8 cellular contexts compared by ENCODE assay signal in genomic region chr17:83083368-83084201, GRCh38. TPM values are rescaled to one million over a fixed set of nuclear protein-coding genes. Genes with fewer than 3 reads are reported as not detected.
A peak's percentile ranks its signal among the peaks of the same experiment; 100 is the strongest.
DNase-seq lines count a peak whose midpoint lies in the region; ATAC-seq and TF ChIP-seq lines count a peak whose summit lies in the region.

No MANE protein-coding gene starts in this region.

- H3K4me3 ChIP-seq in effector memory CD4-positive, alpha-beta T cell (ENCODE audit: insufficient read depth, low read depth, low read length, poor library complexity, severe bottlenecking), result no peak overlapping the region

- no peak overlapping the region for H3K27ac ChIP-seq in effector memory CD4-positive, alpha-beta T cell (ENCODE audit: insufficient read depth, low read length, poor library complexity, severe bottlenecking)

- H3K27me3 ChIP-seq in effector memory CD4-positive, alpha-beta T cell (replicated peaks; ENCODE audit: control insufficient read depth, insufficient read depth, low read length, poor library complexity, severe bottlenecking), result no peaks in the 10 kb centered on the region

- peak overlapping the region; percentile 64 for H3K4me3 Mint-ChIP-seq in activated CD4-positive, alpha-beta T cell treated with anti-CD3 and anti-CD28 coated beads, Interleukin-2, amount 10 ng/mL, durations not matched to agents 24 days and 14 days
- H3K4me3 Mint-ChIP-seq in natural killer cell treated with Interleukin-12 subunit alpha and Interleukin-12 subunit beta and Interleukin-15 and Interleukin-18, amount 100 ng/mL, for 72 hours, result peak overlapping the region; percentile 89
- H3K4me3 Mint-ChIP-seq in type B pancreatic cell, result peak overlapping the region; percentile 89

- H3K4me1 ChIP-seq in effector memory CD4-positive, alpha-beta T cell (ENCODE audit: control insufficient read depth, insufficient read depth, low read length, poor library complexity, severe bottlenecking), result peaks cover 17% of the 10 kb centered on the region

- peak overlapping the region; percentile 85 for H3K27ac Mint-ChIP-seq in activated CD4-positive, alpha-beta T cell treated with anti-CD3 and anti-CD28 coated beads, Interleukin-2, amount 10 ng/mL, durations not matched to agents 24 days and 14 days
- H3K27ac Mint-ChIP-seq in natural killer cell treated with Interleukin-12 subunit alpha and Interleukin-12 subunit beta and Interleukin-15 and Interleukin-18, amount 100 ng/mL, for 72 hours, result peak overlapping the region; percentile 92 to 94
- peak overlapping the region; percentile 97 for H3K27ac Mint-ChIP-seq in type B pancreatic cell

- H3K9me3 Mint-ChIP-seq in activated CD4-positive, alpha-beta T cell treated with anti-CD3 and anti-CD28 coated beads, Interleukin-2, amount 10 ng/mL, durations not matched to agents 24 days and 14 days, result no peaks in the 10 kb centered on the region
- no peaks in the 10 kb centered on the region for H3K9me3 Mint-ChIP-seq in natural killer cell treated with Interleukin-12 subunit alpha and Interleukin-12 subunit beta and Interleukin-15 and Interleukin-18, amount 100 ng/mL, for 72 hours
- no peaks in the 10 kb centered on the region for H3K9me3 Mint-ChIP-seq in type B pancreatic cell

- peaks cover 38% of the 10 kb centered on the region for H3K4me1 Mint-ChIP-seq in activated CD4-positive, alpha-beta T cell treated with anti-CD3 and anti-CD28 coated beads, Interleukin-2, amount 10 ng/mL, durations not matched to agents 24 days and 14 days
- peaks cover 41 to 49% of the 10 kb centered on the region in 2 donors for H3K4me1 Mint-ChIP-seq in natural killer cell treated with Interleukin-12 subunit alpha and Interleukin-12 subunit beta and Interleukin-15 and Interleukin-18, amount 100 ng/mL, for 72 hours (ENCODE audit: low read depth in 2 of 2)
- H3K4me1 Mint-ChIP-seq in type B pancreatic cell (ENCODE audit: unreplicated experiment), result peaks cover 40% of the 10 kb centered on the region

- no peaks in the 10 kb centered on the region for H3K36me3 ChIP-seq in effector memory CD4-positive, alpha-beta T cell (ENCODE audit: control insufficient read depth, insufficient read depth, low read length)

- intact Hi-C loops in activated CD4-positive, alpha-beta T cell treated with anti-CD3 and anti-CD28 coated beads, Interleukin-2, amount 10 ng/mL, durations not matched to agents 24 days and 14 days (cut with micrococcal nuclease), result loop anchor here (5.0 kb wide), 1 partner anchor 96 kb away; no protein-coding TSS in a partner anchor

- no peaks in the 10 kb centered on the region for H3K27me3 Mint-ChIP-seq in activated CD4-positive, alpha-beta T cell treated with anti-CD3 and anti-CD28 coated beads, Interleukin-2, amount 10 ng/mL, durations not matched to agents 24 days and 14 days
- no peaks in the 10 kb centered on the region for H3K27me3 Mint-ChIP-seq in natural killer cell treated with Interleukin-12 subunit alpha and Interleukin-12 subunit beta and Interleukin-15 and Interleukin-18, amount 100 ng/mL, for 72 hours
- peaks cover 12% of the 10 kb centered on the region for H3K27me3 Mint-ChIP-seq in type B pancreatic cell

- TF ChIP-seq CTCF in type B pancreatic cell (conservative IDR thresholded peaks at IDR 0.05), result no peak

- DNase-seq in HS-5 (ENCODE audit: low read depth) (peak; percentile 98), type B pancreatic cell (ENCODE audit: extremely low spot score, unreplicated experiment) (no peak)
- DNase-seq in activated CD4-positive, alpha-beta T cell treated with anti-CD3 and anti-CD28 coated beads, Interleukin-2, amount 10 ng/mL, durations not matched to agents 24 days and 14 days, result peak; percentile 80
- DNase-seq in effector memory CD4-positive, alpha-beta T cell, result peak in 2 of 3 donors; percentile 45 to 55
- peak; percentile 87 for DNase-seq in natural killer cell treated with Interleukin-12 subunit alpha and Interleukin-12 subunit beta and Interleukin-15 and Interleukin-18, amount 100 ng/mL, for 72 hours (ENCODE audit: low spot score)

- peaks cover 26% of the 10 kb centered on the region for H3K36me3 Mint-ChIP-seq in activated CD4-positive, alpha-beta T cell treated with anti-CD3 and anti-CD28 coated beads, Interleukin-2, amount 10 ng/mL, durations not matched to agents 24 days and 14 days (ENCODE audit: low read depth)
- peaks cover 6% of the 10 kb centered on the region for H3K36me3 Mint-ChIP-seq in natural killer cell treated with Interleukin-12 subunit alpha and Interleukin-12 subunit beta and Interleukin-15 and Interleukin-18, amount 100 ng/mL, for 72 hours
- peaks cover 22% of the 10 kb centered on the region for H3K36me3 Mint-ChIP-seq in type B pancreatic cell

- no peaks in the 10 kb centered on the region for H3K9me3 ChIP-seq in effector memory CD4-positive, alpha-beta T cell (ENCODE audit: control insufficient read depth, low read length)

- peak; percentile 71 to 77 for ATAC-seq in natural killer cell treated with Interleukin-12 subunit alpha and Interleukin-12 subunit beta and Interleukin-15 and Interleukin-18, amount 100 ng/mL, for 72 hours
- ATAC-seq in GM19395 (IDR thresholded peaks at IDR 0.05; ENCODE audit: unreplicated experiment) (no peak), GM18511 (IDR thresholded peaks at IDR 0.05; ENCODE audit: unreplicated experiment) (no peak), HG03342 (IDR thresholded peaks at IDR 0.05; ENCODE audit: unreplicated experiment) (no peak)

RNA-seq across cellular contexts. Expression of gene METRNL, which starts 4.2 kb away (rescaled TPM):
- total RNA-seq in activated CD4-positive, alpha-beta T cell treated with anti-CD3 and anti-CD28 coated beads, Interleukin-2, amount 10 ng/mL, durations not matched to agents 24 days and 14 days, result 19.6 and 22.3 TPM in 2 replicates
- 100 to 1,000 TPM; 179 to 208 TPM for total RNA-seq in natural killer cell treated with Interleukin-12 subunit alpha and Interleukin-12 subunit beta and Interleukin-15 and Interleukin-18, amount 100 ng/mL, for 72 hours
- 76.2 and 145 TPM in 2 replicates for total RNA-seq in type B pancreatic cell (ENCODE audit: low replicate concordance)

Comparison
In these comparisons a context has a peak if more than half of its experiments do, and no peak if none do; other contexts are left out.
1. ATAC-seq: peak in natural killer cell treated with Interleukin-12 subunit alpha and Interleukin-12 subunit beta and Interleukin-15 and Interleukin-18, amount 100 ng/mL, for 72 hours (2 of 2); none in GM19395 (single experiment), GM18511 (single experiment) and HG03342 (single experiment).
2. Peak in every context shown above with its lines, with median percentiles within 50 percentile points of each other: H3K27ac Mint-ChIP-seq and H3K4me3 Mint-ChIP-seq.